ENCODE assay signal across 1 cellular context in the genomic region with DNA sequence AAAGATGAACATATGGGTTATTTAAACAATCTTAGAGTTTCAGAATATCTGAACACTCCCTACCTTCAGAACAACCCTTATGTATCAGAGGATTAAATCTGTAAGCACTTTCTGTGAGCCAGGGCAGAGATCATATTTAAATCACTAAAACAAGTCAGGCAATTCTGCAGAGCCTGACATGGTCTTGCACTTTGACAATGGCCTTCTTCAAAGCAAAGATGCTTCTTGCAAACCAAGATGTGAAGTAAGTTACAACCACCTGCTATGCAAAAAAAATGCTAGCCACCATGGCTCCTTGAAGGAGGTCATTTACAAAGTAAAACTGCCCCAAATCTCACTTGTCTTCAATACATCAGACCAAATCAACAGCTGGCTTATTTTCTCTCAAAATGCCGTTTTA.
TF ChIP-seq lines count a peak whose summit lies in the region.

No MANE protein-coding gene starts in this region.

TF ChIP-seq in HepG2, 621 proteins besides CTCF, POLR2A, EP300 and RAD21:
- TF ChIP-seq NPAS2 (CRISPR knock-in tag; IDR thresholded peaks at IDR 0.05; ENCODE audit: borderline replicate concordance) (no peak), POLR2G (IDR thresholded peaks at IDR 0.05; ENCODE audit: low read depth, low read length) (no peak), NFIC (IDR thresholded peaks at IDR 0.05; ENCODE audit: low read length) (no peak), ZNF510 (CRISPR knock-in tag; IDR thresholded peaks at IDR 0.05; ENCODE audit: low read depth) (no peak), ZNF264 (CRISPR knock-in tag; IDR thresholded peaks at IDR 0.05) (no peak), ZNF792 (CRISPR knock-in tag; IDR thresholded peaks at IDR 0.05) (no peak), ZNF766 (CRISPR knock-in tag; IDR thresholded peaks at IDR 0.05; ENCODE audit: borderline replicate concordance) (no peak), KDM4B (CRISPR knock-in tag; IDR thresholded peaks at IDR 0.05) (no peak), HNRNPK (IDR thresholded peaks at IDR 0.05; ENCODE audit: low read depth, low read length, poor library complexity, severe bottlenecking) (no peak), ZNF354B (CRISPR knock-in tag; IDR thresholded peaks at IDR 0.05) (no peak), ZSCAN31 (CRISPR knock-in tag; IDR thresholded peaks at IDR 0.05; ENCODE audit: low read depth) (no peak), MAFG (CRISPR knock-in tag; IDR thresholded peaks at IDR 0.05) (no peak), HOXA7 (CRISPR knock-in tag; IDR thresholded peaks at IDR 0.05) (no peak)
- TF ChIP-seq, protein P1, sequence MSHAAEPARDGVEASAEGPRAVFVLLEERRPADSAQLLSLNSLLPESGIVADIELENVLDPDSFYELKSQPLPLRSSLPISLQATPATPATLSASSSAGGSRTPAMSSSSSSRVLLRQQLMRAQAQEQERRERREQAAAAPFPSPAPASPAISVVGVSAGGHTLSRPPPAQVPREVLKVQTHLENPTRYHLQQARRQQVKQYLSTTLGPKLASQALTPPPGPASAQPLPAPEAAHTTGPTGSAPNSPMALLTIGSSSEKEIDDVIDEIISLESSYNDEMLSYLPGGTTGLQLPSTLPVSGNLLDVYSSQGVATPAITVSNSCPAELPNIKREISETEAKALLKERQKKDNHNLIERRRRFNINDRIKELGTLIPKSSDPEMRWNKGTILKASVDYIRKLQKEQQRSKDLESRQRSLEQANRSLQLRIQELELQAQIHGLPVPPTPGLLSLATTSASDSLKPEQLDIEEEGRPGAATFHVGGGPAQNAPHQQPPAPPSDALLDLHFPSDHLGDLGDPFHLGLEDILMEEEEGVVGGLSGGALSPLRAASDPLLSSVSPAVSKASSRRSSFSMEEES (CRISPR knock-in tag; IDR thresholded peaks at IDR 0.05), result no peak
- TF ChIP-seq, protein P2, sequence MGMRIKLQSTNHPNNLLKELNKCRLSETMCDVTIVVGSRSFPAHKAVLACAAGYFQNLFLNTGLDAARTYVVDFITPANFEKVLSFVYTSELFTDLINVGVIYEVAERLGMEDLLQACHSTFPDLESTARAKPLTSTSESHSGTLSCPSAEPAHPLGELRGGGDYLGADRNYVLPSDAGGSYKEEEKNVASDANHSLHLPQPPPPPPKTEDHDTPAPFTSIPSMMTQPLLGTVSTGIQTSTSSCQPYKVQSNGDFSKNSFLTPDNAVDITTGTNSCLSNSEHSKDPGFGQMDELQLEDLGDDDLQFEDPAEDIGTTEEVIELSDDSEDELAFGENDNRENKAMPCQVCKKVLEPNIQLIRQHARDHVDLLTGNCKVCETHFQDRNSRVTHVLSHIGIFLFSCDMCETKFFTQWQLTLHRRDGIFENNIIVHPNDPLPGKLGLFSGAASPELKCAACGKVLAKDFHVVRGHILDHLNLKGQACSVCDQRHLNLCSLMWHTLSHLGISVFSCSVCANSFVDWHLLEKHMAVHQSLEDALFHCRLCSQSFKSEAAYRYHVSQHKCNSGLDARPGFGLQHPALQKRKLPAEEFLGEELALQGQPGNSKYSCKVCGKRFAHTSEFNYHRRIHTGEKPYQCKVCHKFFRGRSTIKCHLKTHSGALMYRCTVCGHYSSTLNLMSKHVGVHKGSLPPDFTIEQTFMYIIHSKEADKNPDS (CRISPR knock-in tag; IDR thresholded peaks at IDR 0.05), result no peak
- TF ChIP-seq, protein P3, sequence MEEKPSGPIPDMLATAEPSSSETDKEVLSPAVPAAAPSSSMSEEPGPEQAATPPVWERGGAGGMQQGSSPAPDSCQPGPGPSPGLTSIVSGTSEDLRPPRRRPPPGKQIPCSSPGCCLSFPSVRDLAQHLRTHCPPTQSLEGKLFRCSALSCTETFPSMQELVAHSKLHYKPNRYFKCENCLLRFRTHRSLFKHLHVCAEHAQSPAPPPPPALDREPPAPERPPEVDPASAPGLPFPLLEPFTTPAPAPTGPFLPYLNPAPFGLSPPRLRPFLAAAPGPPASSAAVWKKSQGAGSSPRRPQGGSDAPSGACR (CRISPR knock-in tag; IDR thresholded peaks at IDR 0.05), result no peak
- TF ChIP-seq, protein P4, sequence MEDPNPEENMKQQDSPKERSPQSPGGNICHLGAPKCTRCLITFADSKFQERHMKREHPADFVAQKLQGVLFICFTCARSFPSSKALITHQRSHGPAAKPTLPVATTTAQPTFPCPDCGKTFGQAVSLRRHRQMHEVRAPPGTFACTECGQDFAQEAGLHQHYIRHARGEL (CRISPR knock-in tag; IDR thresholded peaks at IDR 0.05), result no peak
